ENCODE assay signal across 8 cellular contexts in genomic region chr19:57888107-57888493, GRCh38. TPM values are rescaled to one million over a fixed set of nuclear protein-coding genes. Genes with fewer than 3 reads are reported as not detected.
DNase-seq lines count a peak whose midpoint lies in the region; ATAC-seq and TF ChIP-seq lines count a peak whose summit lies in the region.

No MANE protein-coding gene starts in this region.

- ATAC-seq in GM18517 (IDR thresholded peaks at IDR 0.05; ENCODE audit: unreplicated experiment), result no peak

- H3K9me3 ChIP-seq in mucosa of rectum (ENCODE audit: control insufficient read depth in 2 of 2, low read length in 2 of 2), result peaks cover 0 to 9% of the 10 kb centered on the region in 2 donors

- peaks cover 9 to 12% of the 10 kb centered on the region in 2 donors for H3K36me3 ChIP-seq in mucosa of rectum (ENCODE audit: control insufficient read depth in 2 of 2, insufficient read depth in 2 of 2, low read length in 2 of 2)

- peaks cover 0 to 2% of the 10 kb centered on the region in 2 donors for H3K4me1 ChIP-seq in mucosa of rectum (ENCODE audit: control insufficient read depth in 2 of 2, insufficient read depth in 2 of 2, low read length in 2 of 2)

- H3K27ac ChIP-seq in mucosa of rectum (ENCODE audit: low read depth in 2 of 2, low read length in 2 of 2), result peak overlapping the region; percentile 75 to 83

- no peaks in the 10 kb centered on the region for H3K27me3 ChIP-seq in mucosa of rectum (ENCODE audit: control insufficient read depth in 2 of 2, insufficient read depth in 2 of 2, low read length in 2 of 2)

- H3K4me3 ChIP-seq in AG10803 (ENCODE audit: low read length), result peak overlapping the region; percentile 92
- H3K4me3 ChIP-seq in choroid plexus epithelial cell (ENCODE audit: low read depth, low read length), result peak overlapping the region; percentile 96
- peak overlapping the region; percentile 96 to 97 for H3K4me3 ChIP-seq in mucosa of rectum (ENCODE audit: low read length in 2 of 2)

- TF ChIP-seq CTCF in AG10803 (conservative IDR thresholded peaks at IDR 0.05; ENCODE audit: low read length), result no peak
- TF ChIP-seq CTCF in choroid plexus epithelial cell (conservative IDR thresholded peaks at IDR 0.05; ENCODE audit: low read depth, low read length), result no peak

- H3K9ac ChIP-seq in mucosa of rectum (ENCODE audit: low read depth in 1 of 2, low read length in 2 of 2), result peak overlapping the region; percentile 69 to 81

- no peak for DNase-seq in AG10803 (ENCODE audit: low read depth)
- peak; percentile 31 for DNase-seq in HT-29 (ENCODE audit: low spot score)
- no peak for DNase-seq in choroid plexus epithelial cell (ENCODE audit: low read depth)
- no peak for DNase-seq in stimulated activated CD4-positive, alpha-beta T cell treated with anti-CD3 and anti-CD28 coated beads, Interleukin-2, amount 100 ng/mL, for 24 hours
- no peak for DNase-seq in H4 (ENCODE audit: low spot score)
- DNase-seq in germinal center (ENCODE audit: low spot score), result no peak

RNA-seq across cellular contexts. Expression of gene ZNF814, which starts 0.7 kb away (rescaled TPM):
- 8.6 and 11.1 TPM in 2 replicates for total RNA-seq in HT-29 (2014; rRNA removed; shearing (Covaris generic))
- total RNA-seq in H4 (2014; rRNA removed; shearing (Covaris generic)), result 3.6 and 11.1 TPM in 2 replicates

RNA-seq across cellular contexts. Expression of gene ZNF417, which starts 28.3 kb away (rescaled TPM):
- total RNA-seq in HT-29 (2014; rRNA removed; shearing (Covaris generic)), result 9.4 and 9.8 TPM in 2 replicates
- total RNA-seq in H4 (2014; rRNA removed; shearing (Covaris generic)), result 4.9 and 12.1 TPM in 2 replicates

RNA-seq across cellular contexts. Expression of gene ZNF587, which starts 38.4 kb away (rescaled TPM):
- 33.7 and 39.4 TPM in 2 replicates for total RNA-seq in HT-29 (2014; rRNA removed; shearing (Covaris generic))
- total RNA-seq in H4 (2014; rRNA removed; shearing (Covaris generic)), result 4.3 and 11.9 TPM in 2 replicates

RNA-seq across cellular contexts. Expression of gene ZNF418, which starts 47.1 kb away (rescaled TPM):
- total RNA-seq in HT-29 (2014; rRNA removed; shearing (Covaris generic)), result not detected in 2 replicates
- 0.50 TPM in 1 of 2 replicates, not detected in the other for total RNA-seq in H4 (2014; rRNA removed; shearing (Covaris generic))

RNA-seq across cellular contexts. Expression of gene ZNF587B, which starts 58.0 kb away (rescaled TPM):
- 32.1 and 40.0 TPM in 2 replicates for total RNA-seq in HT-29 (2014; rRNA removed; shearing (Covaris generic))
- total RNA-seq in H4 (2014; rRNA removed; shearing (Covaris generic)), result 7.4 and 11.9 TPM in 2 replicates
